23 cellular contexts compared by ENCODE assay signal in genomic region chr2:95018301-95018700, GRCh38. TPM values are rescaled to one million over a fixed set of nuclear protein-coding genes. Genes with fewer than 3 reads are reported as not detected.
A peak's percentile ranks its signal among the peaks of the same experiment; 100 is the strongest.
DNase-seq lines count a peak whose midpoint lies in the region; ATAC-seq and TF ChIP-seq lines count a peak whose summit lies in the region.
"Had no signal": no experiment of that assay in that cellular context is flagged by ENCODE, and none has a peak within 500 bp of the region (broad histone marks: within the 10 kb centered on the region; RNA-seq: fewer than 3 reads in every experiment).

No MANE protein-coding gene starts in this region.

- H3F3A ChIP-seq in neural progenitor cell (ENCODE audit: low read depth): no peaks in the 10 kb centered on the region

- H3K4me1 Mint-ChIP-seq in activated naive CD4-positive, alpha-beta T cell treated with anti-CD3 and anti-CD28 coated beads, Interleukin-2, amount 10 ng/mL, durations not matched to agents 7 days and 5 days: peaks cover 37% of the 10 kb centered on the region
- peaks cover 15% of the 10 kb centered on the region for H3K4me1 Mint-ChIP-seq in activated naive CD4-positive, alpha-beta T cell treated with anti-CD3 and anti-CD28 coated beads for 36 hours (ENCODE audit: low read depth)
- peaks cover 38% of the 10 kb centered on the region for H3K4me1 Mint-ChIP-seq in neural progenitor cell

- intact Hi-C loops in activated naive CD4-positive, alpha-beta T cell treated with anti-CD3 and anti-CD28 coated beads for 36 hours (cut with micrococcal nuclease): no loop called here

- H3K27ac ChIP-seq in epithelial cell of prostate (peak overlapping the region; percentile 54), neural progenitor cell (no peak overlapping the region)
- H3K27ac ChIP-seq: 22Rv1, KMS-11, PC-9 had no signal

- H3K79me2 ChIP-seq in neural progenitor cell (ENCODE audit: low read depth): no peaks in the 10 kb centered on the region

- no peak overlapping the region for H3K4me3 ChIP-seq in neural progenitor cell
- H3K4me3 ChIP-seq: PC-9 had no signal

- no peaks in the 10 kb centered on the region for H3K9me3 ChIP-seq in neural progenitor cell (ENCODE audit: low read depth)
- H3K9me3 ChIP-seq: BE2C had no signal

- H3K27ac Mint-ChIP-seq in activated naive CD4-positive, alpha-beta T cell treated with anti-CD3 and anti-CD28 coated beads, Interleukin-2, amount 10 ng/mL, durations not matched to agents 7 days and 5 days: peak overlapping the region; percentile 60
- no peak overlapping the region for H3K27ac Mint-ChIP-seq in activated naive CD4-positive, alpha-beta T cell treated with anti-CD3 and anti-CD28 coated beads for 36 hours
- peak overlapping the region; percentile 25 for H3K27ac Mint-ChIP-seq in neural progenitor cell

- H3K36me3 ChIP-seq in neural progenitor cell: no peaks in the 10 kb centered on the region
- H3K36me3 ChIP-seq: BE2C had no signal

- ATAC-seq in HG03342 (IDR thresholded peaks at IDR 0.05; ENCODE audit: unreplicated experiment): no peak

- TF ChIP-seq CTCF in neural progenitor cell (IDR thresholded peaks at IDR 0.05): no peak

- no peak overlapping the region for H3K9ac ChIP-seq in neural progenitor cell
- H3K9ac ChIP-seq: KMS-11 had no signal

- H4K20me1 ChIP-seq in neural progenitor cell (ENCODE audit: low read depth): no peaks in the 10 kb centered on the region

- no peaks in the 10 kb centered on the region for H3K4me1 ChIP-seq in neural progenitor cell
- H3K4me1 ChIP-seq: BE2C had no signal

- H3K36me3 Mint-ChIP-seq in activated naive CD4-positive, alpha-beta T cell treated with anti-CD3 and anti-CD28 coated beads, Interleukin-2, amount 10 ng/mL, durations not matched to agents 7 days and 5 days: no peaks in the 10 kb centered on the region
- H3K36me3 Mint-ChIP-seq in activated naive CD4-positive, alpha-beta T cell treated with anti-CD3 and anti-CD28 coated beads for 36 hours (ENCODE audit: low read depth): no peaks in the 10 kb centered on the region
- no peaks in the 10 kb centered on the region for H3K36me3 Mint-ChIP-seq in neural progenitor cell

- H2AFZ ChIP-seq in neural progenitor cell (replicated peaks): no peak overlapping the region
- H2AFZ ChIP-seq: PC-9 had no signal

- H3K4me3 Mint-ChIP-seq in activated naive CD4-positive, alpha-beta T cell treated with anti-CD3 and anti-CD28 coated beads, Interleukin-2, amount 10 ng/mL, durations not matched to agents 7 days and 5 days: no peak overlapping the region
- H3K4me3 Mint-ChIP-seq in activated naive CD4-positive, alpha-beta T cell treated with anti-CD3 and anti-CD28 coated beads for 36 hours: no peak overlapping the region
- H3K4me3 Mint-ChIP-seq in neural progenitor cell: no peak overlapping the region

- DNase-seq in activated naive CD4-positive, alpha-beta T cell treated with anti-CD3 and anti-CD28 coated beads, Interleukin-2, amount 10 ng/mL, durations not matched to agents 7 days and 5 days: no peak
- DNase-seq in activated naive CD4-positive, alpha-beta T cell treated with anti-CD3 and anti-CD28 coated beads for 36 hours: no peak
- no peak for DNase-seq in epithelial cell of prostate (ENCODE audit: low read depth, low spot score)
- DNase-seq in neural progenitor cell (ENCODE audit: low spot score): no peak
- DNase-seq in C1 segment of cervical spinal cord (lab: John Stamatoyannopoulos, UW): no peak
- no peak for DNase-seq in activated gamma-delta T cell (lab: John Stamatoyannopoulos, UW)
- DNase-seq: BE2C; Calu3; DND-41; NCI-H1048; NCI-H1417; NCI-H1694; NCI-H2029 treated with DMSO at 0.1 percent for 48 hours; NCI-H446 treated with DMSO at 0.1 percent for 48 hours; NCI-H526; NCI-H82; NK-92 treated with Interleukin-12 subunit alpha and Interleukin-12 subunit beta, amount 100 ng/mL, for 24 hours; SHP77 treated with DMSO at 0.1 percent for 48 hours had no signal

- peaks cover 6% of the 10 kb centered on the region for H3K27me3 Mint-ChIP-seq in activated naive CD4-positive, alpha-beta T cell treated with anti-CD3 and anti-CD28 coated beads, Interleukin-2, amount 10 ng/mL, durations not matched to agents 7 days and 5 days
- H3K27me3 Mint-ChIP-seq in activated naive CD4-positive, alpha-beta T cell treated with anti-CD3 and anti-CD28 coated beads for 36 hours (ENCODE audit: low read depth): no peaks in the 10 kb centered on the region
- H3K27me3 Mint-ChIP-seq in neural progenitor cell (ENCODE audit: insufficient read depth, low read depth): peaks cover 16% of the 10 kb centered on the region

- no peak overlapping the region for H3K4me2 ChIP-seq in neural progenitor cell
- H3K4me2 ChIP-seq: KMS-11, PC-9 had no signal

- CTCF ChIA-PET in activated naive CD4-positive, alpha-beta T cell treated with anti-CD3 and anti-CD28 coated beads, Interleukin-2, amount 10 ng/mL, durations not matched to agents 7 days and 5 days (lab: Charles Lee): interaction anchor here (0.7 to 9.6 kb wide), 2 partner anchors 36 to 60 kb away, joined by 5 to 489 read pairs; no protein-coding TSS in a partner anchor
- CTCF ChIA-PET in activated naive CD4-positive, alpha-beta T cell treated with anti-CD3 and anti-CD28 coated beads for 36 hours (lab: Charles Lee): no interaction called here

- no peaks in the 10 kb centered on the region for H3K27me3 ChIP-seq in neural progenitor cell

- no peaks in the 10 kb centered on the region for H3K9me3 Mint-ChIP-seq in activated naive CD4-positive, alpha-beta T cell treated with anti-CD3 and anti-CD28 coated beads, Interleukin-2, amount 10 ng/mL, durations not matched to agents 7 days and 5 days
- H3K9me3 Mint-ChIP-seq in activated naive CD4-positive, alpha-beta T cell treated with anti-CD3 and anti-CD28 coated beads for 36 hours: no peaks in the 10 kb centered on the region
- H3K9me3 Mint-ChIP-seq in neural progenitor cell: no peaks in the 10 kb centered on the region

RNA-seq across cellular contexts. Expression of gene MAL, which starts 7.2 kb away (rescaled TPM):
- 10 to 100 TPM; 22.3 to 23.5 TPM for total RNA-seq in activated naive CD4-positive, alpha-beta T cell treated with anti-CD3 and anti-CD28 coated beads for 36 hours
- total RNA-seq in neural progenitor cell (ENCODE audit: low replicate concordance): not detected in 2 replicates
- total RNA-seq: Calu3, RPMI7951 had no signal

Comparison
In these comparisons a context has a peak if more than half of its experiments do, and no peak if none do; other contexts are left out.
1. RNA of gene MAL, which starts 7.2 kb away (total RNA-seq): 22.3 to 23.5 TPM in activated naive CD4-positive, alpha-beta T cell treated with anti-CD3 and anti-CD28 coated beads for 36 hours; not detected in neural progenitor cell; every median in the first group is over 10 times any median in the second.